In the genomic region with DNA sequence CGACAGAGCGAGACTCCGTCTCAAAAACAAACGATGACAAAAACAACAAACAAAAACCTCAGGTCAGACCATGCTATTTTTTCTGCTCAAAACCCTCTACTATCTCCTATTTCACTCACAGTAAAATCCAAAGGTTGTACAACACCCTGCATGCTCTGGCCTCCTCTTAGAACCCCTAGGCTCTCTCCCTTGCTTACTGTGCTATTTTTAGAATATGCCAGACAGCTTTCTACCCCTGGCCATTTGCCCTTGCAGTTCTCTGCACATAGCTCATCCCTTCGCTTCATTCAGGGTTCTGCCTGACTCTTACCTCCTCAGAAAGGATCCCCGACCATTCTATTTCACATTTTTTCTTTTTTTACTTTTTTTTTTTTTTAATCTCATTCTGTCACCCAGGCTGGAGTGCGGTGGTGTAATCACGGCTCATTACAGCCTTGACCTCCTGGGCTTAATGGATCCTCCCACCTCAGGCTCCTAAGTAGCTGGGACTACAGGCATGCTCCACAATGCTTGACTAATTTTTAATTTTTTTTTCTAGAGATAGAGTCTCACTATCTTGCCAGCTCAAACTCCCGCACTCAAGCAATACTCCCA, we compare ENCODE assay signal across 1 cellular context.
TF ChIP-seq lines count a peak whose summit lies in the region.

No MANE protein-coding gene starts in this region.

TF ChIP-seq in HepG2, 621 proteins besides CTCF, POLR2A, EP300 and RAD21 (continued from another document):
- TF ChIP-seq, protein P1, sequence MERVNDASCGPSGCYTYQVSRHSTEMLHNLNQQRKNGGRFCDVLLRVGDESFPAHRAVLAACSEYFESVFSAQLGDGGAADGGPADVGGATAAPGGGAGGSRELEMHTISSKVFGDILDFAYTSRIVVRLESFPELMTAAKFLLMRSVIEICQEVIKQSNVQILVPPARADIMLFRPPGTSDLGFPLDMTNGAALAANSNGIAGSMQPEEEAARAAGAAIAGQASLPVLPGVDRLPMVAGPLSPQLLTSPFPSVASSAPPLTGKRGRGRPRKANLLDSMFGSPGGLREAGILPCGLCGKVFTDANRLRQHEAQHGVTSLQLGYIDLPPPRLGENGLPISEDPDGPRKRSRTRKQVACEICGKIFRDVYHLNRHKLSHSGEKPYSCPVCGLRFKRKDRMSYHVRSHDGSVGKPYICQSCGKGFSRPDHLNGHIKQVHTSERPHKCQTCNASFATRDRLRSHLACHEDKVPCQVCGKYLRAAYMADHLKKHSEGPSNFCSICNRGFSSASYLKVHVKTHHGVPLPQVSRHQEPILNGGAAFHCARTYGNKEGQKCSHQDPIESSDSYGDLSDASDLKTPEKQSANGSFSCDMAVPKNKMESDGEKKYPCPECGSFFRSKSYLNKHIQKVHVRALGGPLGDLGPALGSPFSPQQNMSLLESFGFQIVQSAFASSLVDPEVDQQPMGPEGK (CRISPR knock-in tag; IDR thresholded peaks at IDR 0.05): 0 out of 2 replicates have a peak, but pooled peaks have one; percentile 12
- no peak; the same call in 1 of the 2 replicates for TF ChIP-seq FOSL2 (CRISPR knock-in tag; IDR thresholded peaks at IDR 0.05)
- TF ChIP-seq, protein P2, sequence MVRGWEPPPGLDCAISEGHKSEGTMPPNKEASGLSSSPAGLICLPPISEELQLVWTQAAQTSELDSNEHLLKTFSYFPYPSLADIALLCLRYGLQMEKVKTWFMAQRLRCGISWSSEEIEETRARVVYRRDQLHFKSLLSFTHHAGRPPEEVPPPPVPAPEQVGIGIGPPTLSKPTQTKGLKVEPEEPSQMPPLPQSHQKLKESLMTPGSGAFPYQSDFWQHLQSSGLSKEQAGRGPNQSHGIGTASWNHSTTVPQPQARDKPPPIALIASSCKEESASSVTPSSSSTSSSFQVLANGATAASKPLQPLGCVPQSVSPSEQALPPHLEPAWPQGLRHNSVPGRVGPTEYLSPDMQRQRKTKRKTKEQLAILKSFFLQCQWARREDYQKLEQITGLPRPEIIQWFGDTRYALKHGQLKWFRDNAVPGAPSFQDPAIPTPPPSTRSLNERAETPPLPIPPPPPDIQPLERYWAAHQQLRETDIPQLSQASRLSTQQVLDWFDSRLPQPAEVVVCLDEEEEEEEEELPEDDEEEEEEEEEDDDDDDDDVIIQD (CRISPR knock-in tag; IDR thresholded peaks at IDR 0.05; ENCODE audit: low read depth): no peak
- TF ChIP-seq ZNF879 (CRISPR knock-in tag; IDR thresholded peaks at IDR 0.05): 0 out of 2 replicates have a peak, but pooled peaks have one; percentile 43
- peak; percentile 10; the same call in 1 of the 2 replicates for TF ChIP-seq CEBPB (IDR thresholded peaks at IDR 0.05; ENCODE audit: borderline replicate concordance, low read depth, low read length)
- TF ChIP-seq FOXJ3 (CRISPR knock-in tag; IDR thresholded peaks at IDR 0.05; ENCODE audit: borderline replicate concordance): 0 out of 2 replicates have a peak, but pooled peaks have one; percentile 7
- TF ChIP-seq, protein P3, sequence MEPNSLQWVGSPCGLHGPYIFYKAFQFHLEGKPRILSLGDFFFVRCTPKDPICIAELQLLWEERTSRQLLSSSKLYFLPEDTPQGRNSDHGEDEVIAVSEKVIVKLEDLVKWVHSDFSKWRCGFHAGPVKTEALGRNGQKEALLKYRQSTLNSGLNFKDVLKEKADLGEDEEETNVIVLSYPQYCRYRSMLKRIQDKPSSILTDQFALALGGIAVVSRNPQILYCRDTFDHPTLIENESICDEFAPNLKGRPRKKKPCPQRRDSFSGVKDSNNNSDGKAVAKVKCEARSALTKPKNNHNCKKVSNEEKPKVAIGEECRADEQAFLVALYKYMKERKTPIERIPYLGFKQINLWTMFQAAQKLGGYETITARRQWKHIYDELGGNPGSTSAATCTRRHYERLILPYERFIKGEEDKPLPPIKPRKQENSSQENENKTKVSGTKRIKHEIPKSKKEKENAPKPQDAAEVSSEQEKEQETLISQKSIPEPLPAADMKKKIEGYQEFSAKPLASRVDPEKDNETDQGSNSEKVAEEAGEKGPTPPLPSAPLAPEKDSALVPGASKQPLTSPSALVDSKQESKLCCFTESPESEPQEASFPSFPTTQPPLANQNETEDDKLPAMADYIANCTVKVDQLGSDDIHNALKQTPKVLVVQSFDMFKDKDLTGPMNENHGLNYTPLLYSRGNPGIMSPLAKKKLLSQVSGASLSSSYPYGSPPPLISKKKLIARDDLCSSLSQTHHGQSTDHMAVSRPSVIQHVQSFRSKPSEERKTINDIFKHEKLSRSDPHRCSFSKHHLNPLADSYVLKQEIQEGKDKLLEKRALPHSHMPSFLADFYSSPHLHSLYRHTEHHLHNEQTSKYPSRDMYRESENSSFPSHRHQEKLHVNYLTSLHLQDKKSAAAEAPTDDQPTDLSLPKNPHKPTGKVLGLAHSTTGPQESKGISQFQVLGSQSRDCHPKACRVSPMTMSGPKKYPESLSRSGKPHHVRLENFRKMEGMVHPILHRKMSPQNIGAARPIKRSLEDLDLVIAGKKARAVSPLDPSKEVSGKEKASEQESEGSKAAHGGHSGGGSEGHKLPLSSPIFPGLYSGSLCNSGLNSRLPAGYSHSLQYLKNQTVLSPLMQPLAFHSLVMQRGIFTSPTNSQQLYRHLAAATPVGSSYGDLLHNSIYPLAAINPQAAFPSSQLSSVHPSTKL (CRISPR knock-in tag; IDR thresholded peaks at IDR 0.05): peak; percentile 55; the same call in 1 of the 2 replicates
- TF ChIP-seq SNAPC2 (CRISPR knock-in tag; IDR thresholded peaks at IDR 0.05): no peak
- TF ChIP-seq SP5 (CRISPR knock-in tag; IDR thresholded peaks at IDR 0.05; ENCODE audit: borderline replicate concordance, low read depth): peak; percentile 58
- 0 out of 2 replicates have a peak, but pooled peaks have one; percentile 27 for TF ChIP-seq KDM6A (CRISPR knock-in tag; IDR thresholded peaks at IDR 0.05; ENCODE audit: low read depth)
- TF ChIP-seq, protein P4, sequence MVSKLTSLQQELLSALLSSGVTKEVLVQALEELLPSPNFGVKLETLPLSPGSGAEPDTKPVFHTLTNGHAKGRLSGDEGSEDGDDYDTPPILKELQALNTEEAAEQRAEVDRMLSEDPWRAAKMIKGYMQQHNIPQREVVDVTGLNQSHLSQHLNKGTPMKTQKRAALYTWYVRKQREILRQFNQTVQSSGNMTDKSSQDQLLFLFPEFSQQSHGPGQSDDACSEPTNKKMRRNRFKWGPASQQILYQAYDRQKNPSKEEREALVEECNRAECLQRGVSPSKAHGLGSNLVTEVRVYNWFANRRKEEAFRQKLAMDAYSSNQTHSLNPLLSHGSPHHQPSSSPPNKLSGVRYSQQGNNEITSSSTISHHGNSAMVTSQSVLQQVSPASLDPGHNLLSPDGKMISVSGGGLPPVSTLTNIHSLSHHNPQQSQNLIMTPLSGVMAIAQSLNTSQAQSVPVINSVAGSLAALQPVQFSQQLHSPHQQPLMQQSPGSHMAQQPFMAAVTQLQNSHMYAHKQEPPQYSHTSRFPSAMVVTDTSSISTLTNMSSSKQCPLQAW (CRISPR knock-in tag; IDR thresholded peaks at IDR 0.05): 0 out of 2 replicates have a peak, but pooled peaks have one; percentile 59
- TF ChIP-seq, protein P5, sequence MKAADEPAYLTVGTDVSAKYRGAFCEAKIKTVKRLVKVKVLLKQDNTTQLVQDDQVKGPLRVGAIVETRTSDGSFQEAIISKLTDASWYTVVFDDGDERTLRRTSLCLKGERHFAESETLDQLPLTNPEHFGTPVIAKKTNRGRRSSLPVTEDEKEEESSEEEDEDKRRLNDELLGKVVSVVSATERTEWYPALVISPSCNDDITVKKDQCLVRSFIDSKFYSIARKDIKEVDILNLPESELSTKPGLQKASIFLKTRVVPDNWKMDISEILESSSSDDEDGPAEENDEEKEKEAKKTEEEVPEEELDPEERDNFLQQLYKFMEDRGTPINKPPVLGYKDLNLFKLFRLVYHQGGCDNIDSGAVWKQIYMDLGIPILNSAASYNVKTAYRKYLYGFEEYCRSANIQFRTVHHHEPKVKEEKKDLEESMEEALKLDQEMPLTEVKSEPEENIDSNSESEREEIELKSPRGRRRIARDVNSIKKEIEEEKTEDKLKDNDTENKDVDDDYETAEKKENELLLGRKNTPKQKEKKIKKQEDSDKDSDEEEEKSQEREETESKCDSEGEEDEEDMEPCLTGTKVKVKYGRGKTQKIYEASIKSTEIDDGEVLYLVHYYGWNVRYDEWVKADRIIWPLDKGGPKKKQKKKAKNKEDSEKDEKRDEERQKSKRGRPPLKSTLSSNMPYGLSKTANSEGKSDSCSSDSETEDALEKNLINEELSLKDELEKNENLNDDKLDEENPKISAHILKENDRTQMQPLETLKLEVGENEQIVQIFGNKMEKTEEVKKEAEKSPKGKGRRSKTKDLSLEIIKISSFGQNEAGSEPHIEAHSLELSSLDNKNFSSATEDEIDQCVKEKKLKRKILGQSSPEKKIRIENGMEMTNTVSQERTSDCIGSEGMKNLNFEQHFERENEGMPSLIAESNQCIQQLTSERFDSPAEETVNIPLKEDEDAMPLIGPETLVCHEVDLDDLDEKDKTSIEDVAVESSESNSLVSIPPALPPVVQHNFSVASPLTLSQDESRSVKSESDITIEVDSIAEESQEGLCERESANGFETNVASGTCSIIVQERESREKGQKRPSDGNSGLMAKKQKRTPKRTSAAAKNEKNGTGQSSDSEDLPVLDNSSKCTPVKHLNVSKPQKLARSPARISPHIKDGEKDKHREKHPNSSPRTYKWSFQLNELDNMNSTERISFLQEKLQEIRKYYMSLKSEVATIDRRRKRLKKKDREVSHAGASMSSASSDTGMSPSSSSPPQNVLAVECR (CRISPR knock-in tag; IDR thresholded peaks at IDR 0.05; ENCODE audit: borderline replicate concordance): peak; percentile 17; the same call in 1 of the 2 replicates
- TF ChIP-seq, protein P6, sequence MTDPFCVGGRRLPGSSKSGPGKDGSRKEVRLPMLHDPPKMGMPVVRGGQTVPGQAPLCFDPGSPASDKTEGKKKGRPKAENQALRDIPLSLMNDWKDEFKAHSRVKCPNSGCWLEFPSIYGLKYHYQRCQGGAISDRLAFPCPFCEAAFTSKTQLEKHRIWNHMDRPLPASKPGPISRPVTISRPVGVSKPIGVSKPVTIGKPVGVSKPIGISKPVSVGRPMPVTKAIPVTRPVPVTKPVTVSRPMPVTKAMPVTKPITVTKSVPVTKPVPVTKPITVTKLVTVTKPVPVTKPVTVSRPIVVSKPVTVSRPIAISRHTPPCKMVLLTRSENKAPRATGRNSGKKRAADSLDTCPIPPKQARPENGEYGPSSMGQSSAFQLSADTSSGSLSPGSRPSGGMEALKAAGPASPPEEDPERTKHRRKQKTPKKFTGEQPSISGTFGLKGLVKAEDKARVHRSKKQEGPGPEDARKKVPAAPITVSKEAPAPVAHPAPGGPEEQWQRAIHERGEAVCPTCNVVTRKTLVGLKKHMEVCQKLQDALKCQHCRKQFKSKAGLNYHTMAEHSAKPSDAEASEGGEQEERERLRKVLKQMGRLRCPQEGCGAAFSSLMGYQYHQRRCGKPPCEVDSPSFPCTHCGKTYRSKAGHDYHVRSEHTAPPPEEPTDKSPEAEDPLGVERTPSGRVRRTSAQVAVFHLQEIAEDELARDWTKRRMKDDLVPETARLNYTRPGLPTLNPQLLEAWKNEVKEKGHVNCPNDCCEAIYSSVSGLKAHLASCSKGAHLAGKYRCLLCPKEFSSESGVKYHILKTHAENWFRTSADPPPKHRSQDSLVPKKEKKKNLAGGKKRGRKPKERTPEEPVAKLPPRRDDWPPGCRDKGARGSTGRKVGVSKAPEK (CRISPR knock-in tag; IDR thresholded peaks at IDR 0.05; ENCODE audit: borderline replicate concordance): 0 out of 2 replicates have a peak, but pooled peaks have one; percentile 69
- TF ChIP-seq PITX1 (CRISPR knock-in tag; IDR thresholded peaks at IDR 0.05): peak; percentile 30; the same call in 1 of the 2 replicates
- no peak for TF ChIP-seq ZNF460 (CRISPR knock-in tag; IDR thresholded peaks at IDR 0.05; ENCODE audit: borderline replicate concordance)
- TF ChIP-seq MEF2D (CRISPR knock-in tag; IDR thresholded peaks at IDR 0.05): peak; percentile 100
- no peak; the same call in 1 of the 2 replicates for TF ChIP-seq REPIN1 (CRISPR knock-in tag; IDR thresholded peaks at IDR 0.05; ENCODE audit: borderline replicate concordance, low read depth)
- no peak for TF ChIP-seq ZNF121 (CRISPR knock-in tag; IDR thresholded peaks at IDR 0.05)
- TF ChIP-seq, protein P7, sequence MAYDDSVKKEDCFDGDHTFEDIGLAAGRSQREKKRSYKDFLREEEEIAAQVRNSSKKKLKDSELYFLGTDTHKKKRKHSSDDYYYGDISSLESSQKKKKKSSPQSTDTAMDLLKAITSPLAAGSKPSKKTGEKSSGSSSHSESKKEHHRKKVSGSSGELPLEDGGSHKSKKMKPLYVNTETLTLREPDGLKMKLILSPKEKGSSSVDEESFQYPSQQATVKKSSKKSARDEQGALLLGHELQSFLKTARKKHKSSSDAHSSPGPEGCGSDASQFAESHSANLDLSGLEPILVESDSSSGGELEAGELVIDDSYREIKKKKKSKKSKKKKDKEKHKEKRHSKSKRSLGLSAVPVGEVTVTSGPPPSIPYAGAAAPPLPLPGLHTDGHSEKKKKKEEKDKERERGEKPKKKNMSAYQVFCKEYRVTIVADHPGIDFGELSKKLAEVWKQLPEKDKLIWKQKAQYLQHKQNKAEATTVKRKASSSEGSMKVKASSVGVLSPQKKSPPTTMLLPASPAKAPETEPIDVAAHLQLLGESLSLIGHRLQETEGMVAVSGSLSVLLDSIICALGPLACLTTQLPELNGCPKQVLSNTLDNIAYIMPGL (CRISPR knock-in tag; IDR thresholded peaks at IDR 0.05; ENCODE audit: borderline replicate concordance in 1 of 2, low read depth in 1 of 2): 0 out of 4 replicates have a peak, but pooled peaks of 1 of the 2 experiments have one; percentile 38
- no peak for TF ChIP-seq ZNF605 (CRISPR knock-in tag; IDR thresholded peaks at IDR 0.05)
- TF ChIP-seq YEATS4 (CRISPR knock-in tag; IDR thresholded peaks at IDR 0.05; ENCODE audit: borderline replicate concordance): peak; percentile 43; the same call in 1 of the 2 replicates
- peak; percentile 25 for TF ChIP-seq TEAD3 (CRISPR knock-in tag; optimal IDR thresholded peaks at IDR 0.05; ENCODE audit: borderline replicate concordance)
- no peak for TF ChIP-seq ZBTB42 (CRISPR knock-in tag; IDR thresholded peaks at IDR 0.05)
- peak; percentile 66 for TF ChIP-seq MAFF (IDR thresholded peaks at IDR 0.05; ENCODE audit: low read depth, low read length)
- TF ChIP-seq, protein P8, sequence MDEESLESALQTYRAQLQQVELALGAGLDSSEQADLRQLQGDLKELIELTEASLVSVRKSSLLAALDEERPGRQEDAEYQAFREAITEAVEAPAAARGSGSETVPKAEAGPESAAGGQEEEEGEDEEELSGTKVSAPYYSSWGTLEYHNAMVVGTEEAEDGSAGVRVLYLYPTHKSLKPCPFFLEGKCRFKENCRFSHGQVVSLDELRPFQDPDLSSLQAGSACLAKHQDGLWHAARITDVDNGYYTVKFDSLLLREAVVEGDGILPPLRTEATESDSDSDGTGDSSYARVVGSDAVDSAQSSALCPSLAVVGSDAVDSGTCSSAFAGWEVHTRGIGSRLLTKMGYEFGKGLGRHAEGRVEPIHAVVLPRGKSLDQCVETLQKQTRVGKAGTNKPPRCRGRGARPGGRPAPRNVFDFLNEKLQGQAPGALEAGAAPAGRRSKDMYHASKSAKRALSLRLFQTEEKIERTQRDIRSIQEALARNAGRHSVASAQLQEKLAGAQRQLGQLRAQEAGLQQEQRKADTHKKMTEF (CRISPR knock-in tag; IDR thresholded peaks at IDR 0.05): peak; percentile 62; the same call in 1 of the 2 replicates
- TF ChIP-seq ZNF878 (CRISPR knock-in tag; IDR thresholded peaks at IDR 0.05): 0 out of 2 replicates have a peak, but pooled peaks have one; percentile 67
- TF ChIP-seq, protein P9, sequence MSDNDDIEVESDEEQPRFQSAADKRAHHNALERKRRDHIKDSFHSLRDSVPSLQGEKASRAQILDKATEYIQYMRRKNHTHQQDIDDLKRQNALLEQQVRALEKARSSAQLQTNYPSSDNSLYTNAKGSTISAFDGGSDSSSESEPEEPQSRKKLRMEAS (IDR thresholded peaks at IDR 0.05): 0 out of 2 replicates have a peak, but pooled peaks have one; percentile 2
- no peak for TF ChIP-seq FOSL1 (CRISPR knock-in tag; IDR thresholded peaks at IDR 0.05; ENCODE audit: borderline replicate concordance)
